In the genomic region with DNA sequence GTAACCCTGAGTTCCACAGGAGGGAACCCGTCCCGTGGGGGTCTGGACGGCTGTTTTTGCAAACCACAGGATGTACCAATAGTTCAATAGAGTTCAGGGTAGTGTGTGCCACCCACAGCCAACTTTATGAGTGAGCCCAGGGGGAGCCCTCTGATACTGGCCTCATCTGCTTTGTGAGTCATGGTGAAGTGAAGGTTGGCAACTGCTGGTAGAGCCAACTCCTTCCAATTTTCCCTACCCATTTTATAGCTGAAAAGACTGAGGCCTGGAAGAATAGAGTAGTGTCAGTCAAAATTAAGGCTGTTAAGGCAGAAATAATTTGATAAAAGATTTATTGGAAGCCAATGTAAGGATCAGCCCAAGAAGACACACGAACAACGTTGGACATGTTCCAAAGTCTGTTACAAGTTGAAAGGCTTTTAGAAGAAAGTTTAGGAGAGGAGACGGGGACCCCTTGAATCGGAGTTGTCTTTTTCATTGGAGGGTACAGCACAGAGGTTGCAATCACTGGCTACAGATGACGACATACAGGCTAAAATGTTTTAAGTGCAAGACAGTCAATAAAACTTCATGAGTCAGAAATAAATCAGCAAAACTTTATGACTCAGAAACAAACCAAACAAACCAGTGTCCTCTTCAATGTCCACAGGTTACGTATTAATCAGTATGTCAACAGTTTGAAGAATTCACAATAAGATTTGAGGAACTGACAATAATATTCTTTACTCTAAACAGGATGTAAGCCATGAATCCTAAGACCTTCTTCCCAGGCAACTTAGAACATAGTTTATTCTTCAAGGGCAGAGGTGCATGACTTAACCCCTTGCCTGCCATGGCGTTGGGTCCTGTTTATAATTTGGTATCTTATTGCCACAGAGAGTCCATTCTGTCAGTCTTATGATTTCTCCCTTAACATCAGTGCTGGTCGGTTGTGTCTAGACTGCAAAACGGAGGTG, we compare ENCODE assay signal across 1 cellular context.
TF ChIP-seq lines count a peak whose summit lies in the region.

No MANE protein-coding gene starts in this region.

TF ChIP-seq in HepG2, 621 proteins besides CTCF, POLR2A, EP300 and RAD21 (continued from another document):
- TF ChIP-seq U2AF1 (optimal IDR thresholded peaks at IDR 0.05; ENCODE audit: low read depth, low read length) (no peak), ZNF562 (CRISPR knock-in tag; IDR thresholded peaks at IDR 0.05; ENCODE audit: borderline replicate concordance) (no peak), MIER3 (CRISPR knock-in tag; IDR thresholded peaks at IDR 0.05; ENCODE audit: borderline replicate concordance) (peak; percentile 41; the same call in 1 of the 2 replicates), ZNF570 (CRISPR knock-in tag; IDR thresholded peaks at IDR 0.05; ENCODE audit: borderline replicate concordance) (no peak), TRIM24 (CRISPR knock-in tag; IDR thresholded peaks at IDR 0.05) (no peak), PHF20 (CRISPR knock-in tag; IDR thresholded peaks at IDR 0.05) (no peak), ETV5 (CRISPR knock-in tag; IDR thresholded peaks at IDR 0.05; ENCODE audit: borderline replicate concordance) (peak; percentile 60; the same call in 1 of the 2 replicates), TEAD3 (CRISPR knock-in tag; optimal IDR thresholded peaks at IDR 0.05; ENCODE audit: borderline replicate concordance) (peak; percentile 57), MATR3 (CRISPR knock-in tag; IDR thresholded peaks at IDR 0.05) (no peak), ZBTB21 (CRISPR knock-in tag; IDR thresholded peaks at IDR 0.05) (peak; percentile 70; the same call in 1 of the 2 replicates), EEA1 (CRISPR knock-in tag; IDR thresholded peaks at IDR 0.05; ENCODE audit: borderline replicate concordance) (no peak)
- TF ChIP-seq, protein P1, sequence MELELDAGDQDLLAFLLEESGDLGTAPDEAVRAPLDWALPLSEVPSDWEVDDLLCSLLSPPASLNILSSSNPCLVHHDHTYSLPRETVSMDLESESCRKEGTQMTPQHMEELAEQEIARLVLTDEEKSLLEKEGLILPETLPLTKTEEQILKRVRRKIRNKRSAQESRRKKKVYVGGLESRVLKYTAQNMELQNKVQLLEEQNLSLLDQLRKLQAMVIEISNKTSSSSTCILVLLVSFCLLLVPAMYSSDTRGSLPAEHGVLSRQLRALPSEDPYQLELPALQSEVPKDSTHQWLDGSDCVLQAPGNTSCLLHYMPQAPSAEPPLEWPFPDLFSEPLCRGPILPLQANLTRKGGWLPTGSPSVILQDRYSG (CRISPR knock-in tag; IDR thresholded peaks at IDR 0.05) = no peak
- TF ChIP-seq, protein P2, sequence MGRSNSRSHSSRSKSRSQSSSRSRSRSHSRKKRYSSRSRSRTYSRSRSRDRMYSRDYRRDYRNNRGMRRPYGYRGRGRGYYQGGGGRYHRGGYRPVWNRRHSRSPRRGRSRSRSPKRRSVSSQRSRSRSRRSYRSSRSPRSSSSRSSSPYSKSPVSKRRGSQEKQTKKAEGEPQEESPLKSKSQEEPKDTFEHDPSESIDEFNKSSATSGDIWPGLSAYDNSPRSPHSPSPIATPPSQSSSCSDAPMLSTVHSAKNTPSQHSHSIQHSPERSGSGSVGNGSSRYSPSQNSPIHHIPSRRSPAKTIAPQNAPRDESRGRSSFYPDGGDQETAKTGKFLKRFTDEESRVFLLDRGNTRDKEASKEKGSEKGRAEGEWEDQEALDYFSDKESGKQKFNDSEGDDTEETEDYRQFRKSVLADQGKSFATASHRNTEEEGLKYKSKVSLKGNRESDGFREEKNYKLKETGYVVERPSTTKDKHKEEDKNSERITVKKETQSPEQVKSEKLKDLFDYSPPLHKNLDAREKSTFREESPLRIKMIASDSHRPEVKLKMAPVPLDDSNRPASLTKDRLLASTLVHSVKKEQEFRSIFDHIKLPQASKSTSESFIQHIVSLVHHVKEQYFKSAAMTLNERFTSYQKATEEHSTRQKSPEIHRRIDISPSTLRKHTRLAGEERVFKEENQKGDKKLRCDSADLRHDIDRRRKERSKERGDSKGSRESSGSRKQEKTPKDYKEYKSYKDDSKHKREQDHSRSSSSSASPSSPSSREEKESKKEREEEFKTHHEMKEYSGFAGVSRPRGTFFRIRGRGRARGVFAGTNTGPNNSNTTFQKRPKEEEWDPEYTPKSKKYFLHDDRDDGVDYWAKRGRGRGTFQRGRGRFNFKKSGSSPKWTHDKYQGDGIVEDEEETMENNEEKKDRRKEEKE (IDR thresholded peaks at IDR 0.05) = no peak
- TF ChIP-seq, protein P3, sequence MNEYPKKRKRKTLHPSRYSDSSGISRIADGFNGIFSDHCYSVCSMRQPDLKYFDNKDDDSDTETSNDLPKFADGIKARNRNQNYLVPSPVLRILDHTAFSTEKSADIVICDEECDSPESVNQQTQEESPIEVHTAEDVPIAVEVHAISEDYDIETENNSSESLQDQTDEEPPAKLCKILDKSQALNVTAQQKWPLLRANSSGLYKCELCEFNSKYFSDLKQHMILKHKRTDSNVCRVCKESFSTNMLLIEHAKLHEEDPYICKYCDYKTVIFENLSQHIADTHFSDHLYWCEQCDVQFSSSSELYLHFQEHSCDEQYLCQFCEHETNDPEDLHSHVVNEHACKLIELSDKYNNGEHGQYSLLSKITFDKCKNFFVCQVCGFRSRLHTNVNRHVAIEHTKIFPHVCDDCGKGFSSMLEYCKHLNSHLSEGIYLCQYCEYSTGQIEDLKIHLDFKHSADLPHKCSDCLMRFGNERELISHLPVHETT (CRISPR knock-in tag; conservative IDR thresholded peaks at IDR 0.05) = no peak
- TF ChIP-seq, protein P4, sequence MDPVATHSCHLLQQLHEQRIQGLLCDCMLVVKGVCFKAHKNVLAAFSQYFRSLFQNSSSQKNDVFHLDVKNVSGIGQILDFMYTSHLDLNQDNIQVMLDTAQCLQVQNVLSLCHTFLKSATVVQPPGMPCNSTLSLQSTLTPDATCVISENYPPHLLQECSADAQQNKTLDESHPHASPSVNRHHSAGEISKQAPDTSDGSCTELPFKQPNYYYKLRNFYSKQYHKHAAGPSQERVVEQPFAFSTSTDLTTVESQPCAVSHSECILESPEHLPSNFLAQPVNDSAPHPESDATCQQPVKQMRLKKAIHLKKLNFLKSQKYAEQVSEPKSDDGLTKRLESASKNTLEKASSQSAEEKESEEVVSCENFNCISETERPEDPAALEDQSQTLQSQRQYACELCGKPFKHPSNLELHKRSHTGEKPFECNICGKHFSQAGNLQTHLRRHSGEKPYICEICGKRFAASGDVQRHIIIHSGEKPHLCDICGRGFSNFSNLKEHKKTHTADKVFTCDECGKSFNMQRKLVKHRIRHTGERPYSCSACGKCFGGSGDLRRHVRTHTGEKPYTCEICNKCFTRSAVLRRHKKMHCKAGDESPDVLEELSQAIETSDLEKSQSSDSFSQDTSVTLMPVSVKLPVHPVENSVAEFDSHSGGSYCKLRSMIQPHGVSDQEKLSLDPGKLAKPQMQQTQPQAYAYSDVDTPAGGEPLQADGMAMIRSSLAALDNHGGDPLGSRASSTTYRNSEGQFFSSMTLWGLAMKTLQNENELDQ (CRISPR knock-in tag; IDR thresholded peaks at IDR 0.05; ENCODE audit: borderline replicate concordance) = no peak
